Comparison of ENCODE assay signal across 31 cellular contexts in genomic region chr4:150032541-150032940, GRCh38. TPM values are rescaled to one million over a fixed set of nuclear protein-coding genes. Genes with fewer than 3 reads are reported as not detected.
"Had no signal": no experiment of that assay in that cellular context is flagged by ENCODE, and none has a peak within 500 bp of the region (broad histone marks: within the 10 kb centered on the region; RNA-seq: fewer than 3 reads in every experiment).

No MANE protein-coding gene starts in this region.

- H3K4me1 Mint-ChIP-seq: activated naive CD4-positive, alpha-beta T cell treated with anti-CD3 and anti-CD28 coated beads, Interleukin-2, amount 50 U/mL, for 24 hours; activated naive CD8-positive, alpha-beta T cell treated with anti-CD3 and anti-CD28 coated beads for 36 hours; activated naive CD8-positive, alpha-beta T cell treated with anti-CD3 and anti-CD28 coated beads, Interleukin-2, amount 50 U/mL, for 24 hours; activated T-helper 17 cell treated with anti-CD3 and anti-CD28 coated beads, Interleukin-2, amount 50 U/mL, for 72 hours; central memory CD8-positive, alpha-beta T cell had no signal

- H3K9me3 ChIP-seq: adrenal gland, esophagus muscularis mucosa had no signal

- H3K9me3 Mint-ChIP-seq: activated T-helper 17 cell treated with anti-CD3 and anti-CD28 coated beads, Interleukin-2, amount 50 U/mL, for 72 hours; central memory CD8-positive, alpha-beta T cell had no signal

- H3K27me3 ChIP-seq: adrenal gland, body of pancreas, cardiac muscle cell, esophagus muscularis mucosa, gastroesophageal sphincter had no signal

- H3K27ac Mint-ChIP-seq: activated CD8-positive, alpha-beta T cell treated with anti-CD3 and anti-CD28 coated beads for 36 hours; activated naive CD4-positive, alpha-beta T cell treated with anti-CD3 and anti-CD28 coated beads for 36 hours; activated naive CD4-positive, alpha-beta T cell treated with anti-CD3 and anti-CD28 coated beads, Interleukin-2, amount 50 U/mL, for 24 hours; activated naive CD8-positive, alpha-beta T cell treated with anti-CD3 and anti-CD28 coated beads for 36 hours; activated naive CD8-positive, alpha-beta T cell treated with anti-CD3 and anti-CD28 coated beads, Interleukin-2, amount 50 U/mL, for 24 hours; activated T-helper 17 cell treated with anti-CD3 and anti-CD28 coated beads, Interleukin-2, amount 50 U/mL, for 72 hours; dendritic cell treated with granulocyte-macrophage colony-stimulating factor and Interleukin-4, amounts not matched to agents 40 ng/mL and 50 ng/mL, for 4 days; endodermal cell; WTC11 had no signal

- H3K4me3 ChIP-seq: adrenal gland, body of pancreas, cardiac muscle cell, coronary artery, dorsolateral prefrontal cortex, esophagus muscularis mucosa, gastroesophageal sphincter had no signal

- DNase-seq: activated CD4-positive, alpha-beta T cell treated with anti-CD3 and anti-CD28 coated beads for 1 hour; activated CD4-positive, alpha-beta T cell treated with anti-CD3 and anti-CD28 coated beads for 48 hours; activated CD4-positive, alpha-beta T cell treated with anti-CD3 and anti-CD28 coated beads, Interleukin-2, amount 50 U/mL, for 1 hour; activated CD4-positive, alpha-beta T cell treated with anti-CD3 and anti-CD28 coated beads, Interleukin-2, amount 50 U/mL, for 48 hours; activated CD8-positive, alpha-beta memory T cell treated with anti-CD3 and anti-CD28 coated beads for 24 hours; activated CD8-positive, alpha-beta T cell treated with anti-CD3 and anti-CD28 coated beads for 36 hours; activated effector memory CD4-positive, alpha-beta T cell treated with Interleukin-2 at 50 U/mL for 16 hours; activated naive CD4-positive, alpha-beta T cell treated with anti-CD3 and anti-CD28 coated beads for 36 hours; activated naive CD8-positive, alpha-beta T cell treated with anti-CD3 and anti-CD28 coated beads for 36 hours; activated naive CD8-positive, alpha-beta T cell treated with anti-CD3 and anti-CD28 coated beads, Interleukin-2, amount 50 U/mL, for 24 hours; activated T-cell treated with anti-CD3 and anti-CD28 coated beads, Interleukin-2, amount 50 U/mL, for 4 hours; adrenal gland; amygdala; aorta; body of pancreas; dorsolateral prefrontal cortex; effector memory CD4-positive, alpha-beta T cell; erythroblast; foreskin melanocyte; T-helper 2 cell had no signal

- H3K4me3 Mint-ChIP-seq: activated CD8-positive, alpha-beta T cell treated with anti-CD3 and anti-CD28 coated beads for 36 hours; activated naive CD4-positive, alpha-beta T cell treated with anti-CD3 and anti-CD28 coated beads for 36 hours; activated naive CD4-positive, alpha-beta T cell treated with anti-CD3 and anti-CD28 coated beads, Interleukin-2, amount 50 U/mL, for 24 hours; activated naive CD8-positive, alpha-beta T cell treated with anti-CD3 and anti-CD28 coated beads for 36 hours; activated naive CD8-positive, alpha-beta T cell treated with anti-CD3 and anti-CD28 coated beads, Interleukin-2, amount 50 U/mL, for 24 hours; activated T-cell treated with anti-CD3 and anti-CD28 coated beads, Interleukin-2, amount 50 U/mL, for 4 hours; activated T-helper 17 cell treated with anti-CD3 and anti-CD28 coated beads, Interleukin-2, amount 50 U/mL, for 72 hours; central memory CD8-positive, alpha-beta T cell; dendritic cell treated with granulocyte-macrophage colony-stimulating factor and Interleukin-4, amounts not matched to agents 40 ng/mL and 50 ng/mL, for 4 days; endodermal cell; WTC11 had no signal

- H3K4me1 ChIP-seq: adrenal gland had no signal

- H3K36me3 Mint-ChIP-seq: activated naive CD4-positive, alpha-beta T cell treated with anti-CD3 and anti-CD28 coated beads, Interleukin-2, amount 50 U/mL, for 24 hours; activated naive CD8-positive, alpha-beta T cell treated with anti-CD3 and anti-CD28 coated beads for 36 hours had no signal

- ATAC-seq: activated CD8-positive, alpha-beta T cell treated with anti-CD3 and anti-CD28 coated beads for 36 hours; activated naive CD8-positive, alpha-beta T cell treated with anti-CD3 and anti-CD28 coated beads, Interleukin-2, amount 50 U/mL, for 24 hours; activated T-cell treated with anti-CD3 and anti-CD28 coated beads, Interleukin-2, amount 50 U/mL, for 4 hours; activated T-helper 17 cell treated with anti-CD3 and anti-CD28 coated beads, Interleukin-2, amount 50 U/mL, for 72 hours; body of pancreas; gastroesophageal sphincter had no signal

- H3K36me3 ChIP-seq: adrenal gland, cardiac muscle cell, esophagus muscularis mucosa, gastroesophageal sphincter had no signal

- H3K27ac ChIP-seq: adrenal gland, body of pancreas, cardiac muscle cell, coronary artery, dorsolateral prefrontal cortex, esophagus muscularis mucosa, gastroesophageal sphincter, VCaP had no signal

RNA-seq across cellular contexts. Expression of gene DCLK2, which starts 45.7 kb away (rescaled TPM):
- total RNA-seq: activated CD8-positive, alpha-beta T cell treated with anti-CD3 and anti-CD28 coated beads for 36 hours; activated naive CD4-positive, alpha-beta T cell treated with anti-CD3 and anti-CD28 coated beads for 36 hours; activated naive CD8-positive, alpha-beta T cell treated with anti-CD3 and anti-CD28 coated beads for 36 hours had no signal
